In the genomic region with DNA sequence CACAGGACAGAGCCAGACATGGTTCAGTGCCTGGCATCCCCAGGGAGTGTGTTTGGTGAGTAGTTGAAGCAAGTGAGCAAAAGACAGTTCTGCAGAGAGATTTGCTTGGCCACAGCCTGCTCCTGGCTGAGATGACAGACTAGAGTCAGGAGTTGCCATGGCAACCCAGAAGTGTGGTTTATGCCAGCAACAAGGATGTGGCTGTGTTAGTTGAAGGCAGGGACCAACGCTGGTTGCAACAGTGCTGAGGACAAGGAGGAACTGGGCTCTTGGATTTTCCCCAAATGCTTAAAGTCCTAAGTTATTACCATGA, we compare ENCODE assay signal across 8 cellular contexts. TPM values are rescaled to one million over a fixed set of nuclear protein-coding genes. Genes with fewer than 3 reads are reported as not detected.
A peak's percentile ranks its signal among the peaks of the same experiment; 100 is the strongest.
DNase-seq lines count a peak whose midpoint lies in the region; ATAC-seq and TF ChIP-seq lines count a peak whose summit lies in the region.

No MANE protein-coding gene starts in this region.

- no peaks in the 10 kb centered on the region for H3K9me3 ChIP-seq in SJCRH30 (replicated peaks)

- intact Hi-C loops in activated CD4-positive, alpha-beta T cell treated with anti-CD3 and anti-CD28 coated beads for 36 hours (cut with DNase I, micrococcal nuclease), result no loop called here

- H3K4me1 ChIP-seq in SJCRH30, result no peaks in the 10 kb centered on the region

- H3K27me3 ChIP-seq in SJCRH30, result no peaks in the 10 kb centered on the region

- H3K27ac Mint-ChIP-seq in activated CD4-positive, alpha-beta T cell treated with anti-CD3 and anti-CD28 coated beads for 36 hours, result no peak overlapping the region
- H3K27ac Mint-ChIP-seq in endothelial cell (ENCODE audit: unreplicated experiment), result no peak overlapping the region
- no peak overlapping the region for H3K27ac Mint-ChIP-seq in natural killer cell treated with Interleukin-12 subunit alpha and Interleukin-12 subunit beta and Interleukin-15 and Interleukin-18, amount 100 ng/mL, for 72 hours

- CTCF ChIA-PET in activated CD4-positive, alpha-beta T cell treated with anti-CD3 and anti-CD28 coated beads for 36 hours (lab: Charles Lee), result interaction anchor here (0.5 kb wide), 1 partner anchor 505 kb away, joined by 3 read pairs; no protein-coding TSS in a partner anchor

- POLR2A ChIA-PET in activated CD4-positive, alpha-beta T cell treated with anti-CD3 and anti-CD28 coated beads for 36 hours (lab: Charles Lee), result no interaction called here

- peaks cover 23% of the 10 kb centered on the region for H3K27me3 Mint-ChIP-seq in activated CD4-positive, alpha-beta T cell treated with anti-CD3 and anti-CD28 coated beads for 36 hours
- peaks cover 11% of the 10 kb centered on the region for H3K27me3 Mint-ChIP-seq in endothelial cell (ENCODE audit: unreplicated experiment)
- peaks cover 30 to 37% of the 10 kb centered on the region in 2 donors for H3K27me3 Mint-ChIP-seq in natural killer cell treated with Interleukin-12 subunit alpha and Interleukin-12 subunit beta and Interleukin-15 and Interleukin-18, amount 100 ng/mL, for 72 hours

- no peaks in the 10 kb centered on the region for H3K36me3 Mint-ChIP-seq in activated CD4-positive, alpha-beta T cell treated with anti-CD3 and anti-CD28 coated beads for 36 hours (ENCODE audit: low read depth)
- H3K36me3 Mint-ChIP-seq in endothelial cell (ENCODE audit: low read depth, unreplicated experiment), result peaks cover 4% of the 10 kb centered on the region
- H3K36me3 Mint-ChIP-seq in natural killer cell treated with Interleukin-12 subunit alpha and Interleukin-12 subunit beta and Interleukin-15 and Interleukin-18, amount 100 ng/mL, for 72 hours, result no peaks in the 10 kb centered on the region

- peak; percentile 74 for ATAC-seq in activated CD4-positive, alpha-beta T cell treated with anti-CD3 and anti-CD28 coated beads for 36 hours
- ATAC-seq in natural killer cell treated with Interleukin-12 subunit alpha and Interleukin-12 subunit beta and Interleukin-15 and Interleukin-18, amount 100 ng/mL, for 72 hours, result peak; percentile 56 to 61

- no peak for TF ChIP-seq CTCF in endothelial cell (IDR thresholded peaks at IDR 0.05; ENCODE audit: unreplicated experiment)
- TF ChIP-seq CTCF in GM10266 (IDR thresholded peaks at IDR 0.05; ENCODE audit: control insufficient read depth, insufficient read depth, low read depth, missing control alignments), result no peak

- H3K36me3 ChIP-seq in SJCRH30, result no peaks in the 10 kb centered on the region

- no peak overlapping the region for H3K4me3 ChIP-seq in SJCRH30

- H3K9me3 Mint-ChIP-seq in activated CD4-positive, alpha-beta T cell treated with anti-CD3 and anti-CD28 coated beads for 36 hours (ENCODE audit: low read depth), result no peaks in the 10 kb centered on the region
- no peaks in the 10 kb centered on the region for H3K9me3 Mint-ChIP-seq in endothelial cell (ENCODE audit: unreplicated experiment)
- no peaks in the 10 kb centered on the region for H3K9me3 Mint-ChIP-seq in natural killer cell treated with Interleukin-12 subunit alpha and Interleukin-12 subunit beta and Interleukin-15 and Interleukin-18, amount 100 ng/mL, for 72 hours

- H3K4me1 Mint-ChIP-seq in activated CD4-positive, alpha-beta T cell treated with anti-CD3 and anti-CD28 coated beads for 36 hours, result peaks cover 12% of the 10 kb centered on the region
- peaks cover 13% of the 10 kb centered on the region for H3K4me1 Mint-ChIP-seq in endothelial cell (ENCODE audit: unreplicated experiment)
- peaks cover 0 to 13% of the 10 kb centered on the region in 2 donors for H3K4me1 Mint-ChIP-seq in natural killer cell treated with Interleukin-12 subunit alpha and Interleukin-12 subunit beta and Interleukin-15 and Interleukin-18, amount 100 ng/mL, for 72 hours (ENCODE audit: low read depth in 2 of 2)

- H3K27ac ChIP-seq in SJCRH30, result no peak overlapping the region

- peak; percentile 69 for DNase-seq in activated CD4-positive, alpha-beta T cell treated with anti-CD3 and anti-CD28 coated beads for 36 hours
- DNase-seq in activated CD4-positive, alpha-beta T cell treated with anti-CD3 and anti-CD28 coated beads for 1 hour, result no peak
- DNase-seq in SJCRH30 (peak; percentile 52 to 58), endothelial cell (ENCODE audit: low spot score) (peak; percentile 27), GM10266 (ENCODE audit: extremely low spot score) (no peak), cerebellar nuclear complex (lab: John Stamatoyannopoulos, UW) (no peak), LoVo (ENCODE audit: low spot score) (no peak)
- no peak for DNase-seq in natural killer cell treated with Interleukin-12 subunit alpha and Interleukin-12 subunit beta and Interleukin-15 and Interleukin-18, amount 100 ng/mL, for 72 hours (ENCODE audit: low spot score)

- H3K4me3 Mint-ChIP-seq in activated CD4-positive, alpha-beta T cell treated with anti-CD3 and anti-CD28 coated beads for 36 hours, result no peak overlapping the region
- no peak overlapping the region for H3K4me3 Mint-ChIP-seq in endothelial cell (ENCODE audit: unreplicated experiment)
- no peak overlapping the region for H3K4me3 Mint-ChIP-seq in natural killer cell treated with Interleukin-12 subunit alpha and Interleukin-12 subunit beta and Interleukin-15 and Interleukin-18, amount 100 ng/mL, for 72 hours

RNA-seq across cellular contexts. Expression of gene NXNL2, which starts 2.7 kb away (rescaled TPM):
- not detected for total RNA-seq in activated CD4-positive, alpha-beta T cell treated with anti-CD3 and anti-CD28 coated beads for 36 hours
- 0.18 TPM in 1 of 2 replicates, not detected in the other for total RNA-seq in SJCRH30 (2014; rRNA removed; shearing (Covaris generic))
- total RNA-seq in endothelial cell (ENCODE audit: unreplicated experiment), result not detected
- total RNA-seq in natural killer cell treated with Interleukin-12 subunit alpha and Interleukin-12 subunit beta and Interleukin-15 and Interleukin-18, amount 100 ng/mL, for 72 hours, result not detected

Comparison
In these comparisons a context has a peak if more than half of its experiments do, and no peak if none do; other contexts are left out.
1. DNase-seq: peak in activated CD4-positive, alpha-beta T cell treated with anti-CD3 and anti-CD28 coated beads for 36 hours (single experiment), SJCRH30 (2 of 2) and endothelial cell (single experiment); none in activated CD4-positive, alpha-beta T cell treated with anti-CD3 and anti-CD28 coated beads for 1 hour (single experiment), natural killer cell treated with Interleukin-12 subunit alpha and Interleukin-12 subunit beta and Interleukin-15 and Interleukin-18, amount 100 ng/mL, for 72 hours (single experiment), GM10266 (single experiment), cerebellar nuclear complex (0 of 2) and LoVo (single experiment).